ENCODE assay signal across 14 cellular contexts in genomic region chr1:62433861-62434611, GRCh38. TPM values are rescaled to one million over a fixed set of nuclear protein-coding genes. Genes with fewer than 3 reads are reported as not detected.
DNase-seq lines count a peak whose midpoint lies in the region; ATAC-seq, FAIRE-seq and TF ChIP-seq lines count a peak whose summit lies in the region.
"Had no signal": no experiment of that assay in that cellular context is flagged by ENCODE, and none has a peak within 500 bp of the region (broad histone marks: within the 10 kb centered on the region; RNA-seq: fewer than 3 reads in every experiment).

No MANE protein-coding gene starts in this region.

- no peak for DNase-seq in AG04450 (ENCODE audit: low read depth, low spot score)
- DNase-seq in D721Med (ENCODE audit: insufficient read length, low spot score), result no peak
- peak; percentile 31 for DNase-seq in OCI-LY7 (ENCODE audit: low spot score)
- no peak for DNase-seq in epithelial cell of proximal tubule (ENCODE audit: low read depth)
- DNase-seq in NCI-H187 (lab: John Stamatoyannopoulos, UW), result no peak
- no peak for DNase-seq in right cardiac atrium
- no peak for DNase-seq in NCI-H774 (lab: John Stamatoyannopoulos, UW)
- DNase-seq in activated CD4-positive, alpha-beta T cell treated with anti-CD3 and anti-CD28 coated beads for 48 hours, result no peak
- DNase-seq: aorta; DMS153; NK-92 treated with Interleukin-12 subunit alpha and Interleukin-12 subunit beta, amount 100 ng/mL, for 24 hours; psoas muscle; transverse colon had no signal

- no peak overlapping the region for H3K27ac ChIP-seq in AG04450 (ENCODE audit: low read depth, low read length)
- H3K27ac ChIP-seq in OCI-LY7 (ENCODE audit: low read depth, low read length, poor library complexity, severe bottlenecking), result no peak overlapping the region
- H3K27ac ChIP-seq in right cardiac atrium (ENCODE audit: low read length), result no peak overlapping the region
- H3K27ac ChIP-seq: psoas muscle, transverse colon had no signal

- H3K4me3 ChIP-seq in AG04450 (ENCODE audit: low read depth, low read length) (no peak overlapping the region), OCI-LY7 (ENCODE audit: low read depth, low read length, poor library complexity, severe bottlenecking) (no peak overlapping the region), epithelial cell of proximal tubule (ENCODE audit: low read depth, low read length) (no peak overlapping the region), right cardiac atrium (ENCODE audit: low read length) (no peak overlapping the region)
- H3K4me3 ChIP-seq: psoas muscle, transverse colon had no signal

- H3K4me2 ChIP-seq in OCI-LY7 (ENCODE audit: low read length), result peak overlapping the region; percentile 8; the same call in 1 of the 2 replicates

- FAIRE-seq in D721Med (lab: Jason Lieb, UNC), result no peak

- peaks cover 35% of the 10 kb centered on the region for H3K4me1 ChIP-seq in OCI-LY7 (ENCODE audit: insufficient read depth, low read length, poor library complexity, severe bottlenecking)
- peaks cover 3% of the 10 kb centered on the region for H3K4me1 ChIP-seq in right cardiac atrium (ENCODE audit: control insufficient read depth, insufficient read depth, low read length)

- BruUV-seq in OCI-LY7 (replicated peaks; lab: Mats Ljungman, UMichigan), result no TSS peak

- H4K20me1 ChIP-seq in OCI-LY7 (ENCODE audit: insufficient read depth, low read length), result peaks cover 16% of the 10 kb centered on the region

- no peak for ATAC-seq in right cardiac atrium
- ATAC-seq: esophagus mucosa, psoas muscle had no signal

- H3K79me2 ChIP-seq in OCI-LY7 (ENCODE audit: insufficient read depth, low read depth, low read length), result peaks cover 27% of the 10 kb centered on the region

- intact Hi-C loops in OCI-LY7 (cut with micrococcal nuclease; ENCODE audit: unreplicated experiment), result no loop called here
- intact Hi-C loops in right cardiac atrium (cut with DNase I), result no loop called here

- TF ChIP-seq CTCF in AG04450 (IDR thresholded peaks at IDR 0.05; ENCODE audit: low read depth, low read length), result 0 out of 2 replicates have a peak, but pooled peaks have one; percentile 8
- TF ChIP-seq CTCF in D721Med (IDR thresholded peaks at IDR 0.05; ENCODE audit: insufficient read depth, missing control alignments), result peak; percentile 32
- TF ChIP-seq CTCF in OCI-LY7 (conservative IDR thresholded peaks at IDR 0.05; ENCODE audit: low read length), result peak; percentile 53
- TF ChIP-seq CTCF in epithelial cell of proximal tubule (conservative IDR thresholded peaks at IDR 0.05; ENCODE audit: low read depth, low read length), result peak; percentile 9

- no peaks in the 10 kb centered on the region; the same call in 1 of the 2 replicates for H3K9me3 ChIP-seq in AG04450 (ENCODE audit: control insufficient read depth, insufficient read depth, low read length)
- H3K9me3 ChIP-seq in OCI-LY7 (ENCODE audit: low read length), result no peaks in the 10 kb centered on the region
- H3K9me3 ChIP-seq in right cardiac atrium (ENCODE audit: control insufficient read depth, low read length), result no peaks in the 10 kb centered on the region
- H3K9me3 ChIP-seq: psoas muscle, transverse colon had no signal

- no peaks in the 10 kb centered on the region for H3K9me2 ChIP-seq in OCI-LY7 (ENCODE audit: insufficient read depth, low read length)

- no peak overlapping the region for H2AFZ ChIP-seq in OCI-LY7 (ENCODE audit: low read length)

- 82% methylated on average over 10 of the region's 10 CpGs for WGBS in right cardiac atrium

- POLR2A ChIA-PET in AG04450 (lab: Yijun Ruan, JAX) (no interaction called here), OCI-LY7 (lab: Charles Lee) (no interaction called here)

- CTCF ChIA-PET in AG04450 (lab: Charles Lee) (no interaction called here), OCI-LY7 (lab: Charles Lee; ENCODE audit: unreplicated experiment) (no interaction called here)

- peaks cover 14% of the 10 kb centered on the region for H3K36me3 ChIP-seq in OCI-LY7 (ENCODE audit: insufficient read depth, low read length)
- H3K36me3 ChIP-seq: transverse colon had no signal

- H3K27me3 ChIP-seq in AG04450 (ENCODE audit: control insufficient read depth, insufficient read depth, low read length), result peaks cover 12% of the 10 kb centered on the region
- no peaks in the 10 kb centered on the region for H3K27me3 ChIP-seq in right cardiac atrium (ENCODE audit: control insufficient read depth, insufficient read depth)
- H3K27me3 ChIP-seq: transverse colon had no signal

RNA-seq across cellular contexts. Expression of gene USP1, which starts 2.8 kb away (rescaled TPM):
- polyA plus RNA-seq in AG04450 (2011; rRNA removed), result 8.4 and 13.8 TPM in 2 replicates
- polyA minus RNA-seq in AG04450 (2011; rRNA and poly(A)+ RNA removed), result 2.6 and 6.5 TPM in 2 replicates
- 69.6 and 82.7 TPM in 2 replicates for total RNA-seq in OCI-LY7 (2014; rRNA removed; shearing (Covaris generic))
- total RNA-seq in OCI-LY7 (2022), result 96.6 and 100 TPM in 2 replicates
- total RNA-seq in epithelial cell of proximal tubule, result 43.2 and 52.9 TPM in 2 replicates
- 10 to 100 TPM; 16.7 to 17.8 (median 17.1) TPM for total RNA-seq in right cardiac atrium
- 7.3 TPM for polyA plus RNA-seq in right cardiac atrium
